Comparison of ENCODE assay signal across 9 cellular contexts in the genomic region with DNA sequence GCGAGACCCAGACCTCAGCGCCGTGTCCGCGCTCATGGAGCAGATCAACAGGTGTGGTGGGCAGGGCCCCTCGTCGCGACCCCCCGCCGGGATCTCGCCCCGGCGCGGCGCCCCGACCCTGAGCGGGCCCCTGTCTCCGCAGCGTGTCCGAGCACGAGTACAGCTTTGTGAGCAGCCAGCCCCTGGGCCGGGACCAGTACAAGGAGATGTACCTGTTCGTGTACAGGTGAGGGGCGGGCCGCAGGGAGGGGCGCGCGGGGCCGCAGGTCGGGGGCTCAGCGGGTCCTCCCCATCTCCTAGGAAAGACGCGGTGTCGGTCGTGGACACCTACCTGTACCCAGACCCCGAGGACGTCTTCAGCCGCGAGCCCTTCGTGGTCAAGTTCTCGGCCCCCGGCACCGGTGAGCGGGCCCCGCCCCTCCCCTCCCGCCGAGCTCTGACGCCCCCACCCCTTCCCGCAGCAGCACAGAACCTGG. TPM values are rescaled to one million over a fixed set of nuclear protein-coding genes. Genes with fewer than 3 reads are reported as not detected.
DNase-seq lines count a peak whose midpoint lies in the region; ATAC-seq and TF ChIP-seq lines count a peak whose summit lies in the region.
"Had no signal": no experiment of that assay in that cellular context is flagged by ENCODE, and none has a peak within 500 bp of the region (broad histone marks: within the 10 kb centered on the region; RNA-seq: fewer than 3 reads in every experiment).

No MANE protein-coding gene starts in this region.

- H2BK120ac ChIP-seq in IMR-90 (ENCODE audit: low read depth, low read length): no peak overlapping the region
- H2BK120ac ChIP-seq in trophoblast cell (ENCODE audit: insufficient read depth, low read length, poor library complexity): no peak overlapping the region

- H3K18ac ChIP-seq in IMR-90 (ENCODE audit: low read depth, low read length) (no peak overlapping the region), trophoblast cell (ENCODE audit: low read length) (no peak overlapping the region)

- H3K56ac ChIP-seq in IMR-90 (ENCODE audit: extremely low read depth, insufficient read depth, low read length): no peak overlapping the region

- intact Hi-C loops in IMR-90 (cut with micrococcal nuclease) (no loop called here), thyroid gland (cut with DNase I) (no loop called here)
- intact Hi-C loops in activated T-helper 2 cell treated with anti-CD3 and anti-CD28 coated beads, Interferon-gamma antibody, Interleukin-2, Interleukin-4, amounts not matched to agents 10 μg/mL and 5 μg/mL and 100 μg/mL, durations not matched to agents 14 hours and 24 hours and 36 hours (cut with micrococcal nuclease): no loop called here

- peaks cover 36% of the 10 kb centered on the region for H3K36me3 ChIP-seq in IMR-90 (ENCODE audit: control insufficient read depth, insufficient read depth, low read length)
- H3K36me3 ChIP-seq in fibroblast of lung (ENCODE audit: control insufficient read depth, insufficient read depth, low read length): peaks cover 26% of the 10 kb centered on the region
- H3K36me3 ChIP-seq in trophoblast cell (ENCODE audit: control insufficient read depth in 1 of 2, insufficient read depth in 2 of 2, low read length in 2 of 2): peaks cover 47 to 49% of the 10 kb centered on the region in 2 experiments
- H3K36me3 ChIP-seq in thyroid gland: peaks cover 32 to 35% of the 10 kb centered on the region in 2 donors

- H2AK9ac ChIP-seq in IMR-90 (replicated peaks; ENCODE audit: low read depth, low read length, poor library complexity): peak overlapping the region; percentile 65

- no peak overlapping the region for H2BK12ac ChIP-seq in trophoblast cell (ENCODE audit: low read length)

- no peak overlapping the region for H3K9ac ChIP-seq in IMR-90 (ENCODE audit: low read depth, low read length)
- peak overlapping the region; percentile 16 for H3K9ac ChIP-seq in fibroblast of lung (ENCODE audit: insufficient read depth, low read length)
- H3K9ac ChIP-seq in trophoblast cell (ENCODE audit: low read length): no peak overlapping the region

- no peak overlapping the region for H2AK5ac ChIP-seq in IMR-90 (ENCODE audit: low read depth, low read length)
- H2AK5ac ChIP-seq in trophoblast cell (ENCODE audit: low read length): no peak overlapping the region

- TF ChIP-seq POLR2A in IMR-90 (IDR thresholded peaks at IDR 0.05; ENCODE audit: low read depth, low read length) (no peak), thyroid gland (IDR thresholded peaks at IDR 0.05) (no peak)

- H3K79me1 ChIP-seq in IMR-90 (ENCODE audit: low read depth in 1 of 2, low read length in 2 of 2): no peaks in the 10 kb centered on the region
- H3K79me1 ChIP-seq in trophoblast cell (ENCODE audit: low read length): no peaks in the 10 kb centered on the region

- H3K4me3 ChIP-seq in IMR-90 (ENCODE audit: insufficient read depth, low read depth, low read length) (peak overlapping the region; percentile 6), fibroblast of lung (replicated peaks in 1 of 4; ENCODE audit: control extremely low read depth in 1 of 4, insufficient read depth in 1 of 4, low read depth in 3 of 4, low read length in 4 of 4) (peak overlapping the region in 2 of 4 experiments; percentile 22 to 44), trophoblast cell (ENCODE audit: low read depth, low read length) (no peak overlapping the region), thyroid gland (replicated peaks in 1 of 3) (no peak overlapping the region)

- BruUV-seq in IMR-90 (replicated peaks; lab: Mats Ljungman, UMichigan): no TSS peak

- H3K4me1 Mint-ChIP-seq in activated T-helper 2 cell treated with anti-CD3 and anti-CD28 coated beads, Interferon-gamma antibody, Interleukin-2, Interleukin-4, amounts not matched to agents 10 μg/mL and 5 μg/mL and 100 μg/mL, durations not matched to agents 14 hours and 24 hours and 36 hours (ENCODE audit: low read depth): no peaks in the 10 kb centered on the region

- H4K20me1 ChIP-seq in IMR-90 (ENCODE audit: insufficient read depth, low read length) (peaks cover 14% of the 10 kb centered on the region), fibroblast of lung (ENCODE audit: control insufficient read depth, extremely low read depth, insufficient read depth, low read length) (no peaks in the 10 kb centered on the region)

- no peak for TF ChIP-seq CTCF in IMR-90 (conservative IDR thresholded peaks at IDR 0.05; ENCODE audit: low read depth, low read length)
- TF ChIP-seq CTCF in fibroblast of lung (conservative IDR thresholded peaks at IDR 0.05 in 1 of 2, IDR thresholded peaks at IDR 0.05 in 1 of 2; ENCODE audit: low read depth in 1 of 2, low read length in 2 of 2): no peak
- TF ChIP-seq CTCF in thyroid gland (IDR thresholded peaks at IDR 0.05): no peak

- H2BK15ac ChIP-seq in IMR-90 (ENCODE audit: low read depth, low read length): no peak overlapping the region

- peaks cover 11% of the 10 kb centered on the region for H3K36me3 Mint-ChIP-seq in activated T-helper 2 cell treated with anti-CD3 and anti-CD28 coated beads, Interferon-gamma antibody, Interleukin-2, Interleukin-4, amounts not matched to agents 10 μg/mL and 5 μg/mL and 100 μg/mL, durations not matched to agents 14 hours and 24 hours and 36 hours (ENCODE audit: low read depth)

- H3K9me1 ChIP-seq in IMR-90 (ENCODE audit: insufficient read depth, low read length): no peaks in the 10 kb centered on the region

- H3K23ac ChIP-seq in IMR-90 (ENCODE audit: low read depth, low read length): no peak overlapping the region
- H3K23ac ChIP-seq in trophoblast cell (ENCODE audit: low read length): no peak overlapping the region

- peak overlapping the region; percentile 43 for H2AFZ ChIP-seq in IMR-90 (replicated peaks; ENCODE audit: low read length, poor library complexity)
- H2AFZ ChIP-seq in fibroblast of lung (ENCODE audit: low read length): no peak overlapping the region
- no peak overlapping the region for H2AFZ ChIP-seq in trophoblast cell (ENCODE audit: insufficient read depth, low read length, poor library complexity)

- no peak for ATAC-seq in IMR-90 (ENCODE audit: low read depth)
- no peak for ATAC-seq in GM21390 (IDR thresholded peaks at IDR 0.05; ENCODE audit: unreplicated experiment)

- no peak overlapping the region for H2BK20ac ChIP-seq in IMR-90 (ENCODE audit: low read depth, low read length)

- H3K4ac ChIP-seq in IMR-90 (ENCODE audit: low read depth, low read length) (no peak overlapping the region), trophoblast cell (ENCODE audit: low read depth, low read length) (no peak overlapping the region)

- H3K14ac ChIP-seq in IMR-90 (replicated peaks; ENCODE audit: low read depth, low read length) (no peak overlapping the region), trophoblast cell (ENCODE audit: low read length) (no peak overlapping the region)

- H2BK5ac ChIP-seq in IMR-90 (ENCODE audit: low read depth, low read length, poor library complexity, severe bottlenecking): no peak overlapping the region
- no peak overlapping the region for H2BK5ac ChIP-seq in trophoblast cell (ENCODE audit: low read depth, low read length, poor library complexity)

- H3K27me3 Mint-ChIP-seq in activated T-helper 2 cell treated with anti-CD3 and anti-CD28 coated beads, Interferon-gamma antibody, Interleukin-2, Interleukin-4, amounts not matched to agents 10 μg/mL and 5 μg/mL and 100 μg/mL, durations not matched to agents 14 hours and 24 hours and 36 hours (ENCODE audit: low read depth): no peaks in the 10 kb centered on the region

- H4K8ac ChIP-seq in IMR-90 (ENCODE audit: low read depth in 2 of 2, low read length in 2 of 2): no peak overlapping the region
- H4K8ac ChIP-seq in trophoblast cell (ENCODE audit: low read depth, low read length): no peak overlapping the region

- H3K27me3 ChIP-seq in IMR-90 (ENCODE audit: control insufficient read depth, insufficient read depth, low read length) (peaks cover 9% of the 10 kb centered on the region), fibroblast of lung (ENCODE audit: control insufficient read depth, insufficient read depth, low read length) (no peaks in the 10 kb centered on the region), trophoblast cell (ENCODE audit: insufficient read depth, low read length) (peaks cover 21% of the 10 kb centered on the region), thyroid gland (no peaks in the 10 kb centered on the region)

- H3K27ac ChIP-seq in IMR-90 (ENCODE audit: insufficient read depth, low read length): no peak overlapping the region
- no peak overlapping the region for H3K27ac ChIP-seq in fibroblast of lung (ENCODE audit: insufficient read depth, low read length)
- no peak overlapping the region for H3K27ac ChIP-seq in trophoblast cell (ENCODE audit: low read depth, low read length)
- no peak overlapping the region for H3K27ac ChIP-seq in thyroid gland
- H3K27ac ChIP-seq: transverse colon had no signal

- H4K12ac ChIP-seq in trophoblast cell (ENCODE audit: low read depth, low read length): no peak overlapping the region

- H3K4me2 ChIP-seq in IMR-90 (ENCODE audit: low read depth, low read length): peak overlapping the region; percentile 68
- H3K4me2 ChIP-seq in fibroblast of lung (ENCODE audit: extremely low read depth, insufficient read depth, low read length): peak overlapping the region; percentile 54
- H3K4me2 ChIP-seq in trophoblast cell (ENCODE audit: low read length): peak overlapping the region; percentile 66

- H3K4me3 Mint-ChIP-seq in activated T-helper 2 cell treated with anti-CD3 and anti-CD28 coated beads, Interferon-gamma antibody, Interleukin-2, Interleukin-4, amounts not matched to agents 10 μg/mL and 5 μg/mL and 100 μg/mL, durations not matched to agents 14 hours and 24 hours and 36 hours (ENCODE audit: low read depth): no peak overlapping the region

- no peak overlapping the region for H4K91ac ChIP-seq in IMR-90 (ENCODE audit: insufficient read depth, low read depth, low read length)
- H4K91ac ChIP-seq in trophoblast cell (ENCODE audit: low read depth, low read length): no peak overlapping the region

- 14% methylated on average over 18 of the region's 49 CpGs; no CpG with 5 or more reads in 1 of the 2 experiments for WGBS in IMR-90 (ENCODE audit: extremely low coverage in 2 of 2, insufficient read length in 1 of 2), 2 experiments
- no CpG with 5 or more reads among the region's 49 CpGs for WGBS in trophoblast cell (ENCODE audit: extremely low coverage, insufficient coverage, insufficient read length)
- WGBS in thyroid gland, 2 donors: 14 to 23% methylated on average over 7 to 13 of the region's 49 CpGs

- dilution Hi-C loops in IMR-90 (cut with HindIII; ENCODE audit: low sequenced_read_pairs, unreplicated experiment): no loop called here

- H3K9me3 ChIP-seq in IMR-90 (ENCODE audit: control insufficient read depth, insufficient read depth, low read length) (no peaks in the 10 kb centered on the region), fibroblast of lung (ENCODE audit: control insufficient read depth, insufficient read depth, low read depth, low read length) (no peaks in the 10 kb centered on the region), trophoblast cell (ENCODE audit: insufficient read depth, low read depth, low read length) (peaks cover 5% of the 10 kb centered on the region), thyroid gland (no peaks in the 10 kb centered on the region)
- H3K9me3 ChIP-seq: transverse colon had no signal

- H3K79me2 ChIP-seq in fibroblast of lung (ENCODE audit: control insufficient read depth, insufficient read depth, low read length) (no peaks in the 10 kb centered on the region), trophoblast cell (ENCODE audit: control insufficient read depth, insufficient read depth, low read length, poor library complexity) (no peaks in the 10 kb centered on the region)

- H4K5ac ChIP-seq in IMR-90 (ENCODE audit: low read depth, low read length): no peak overlapping the region

- CTCF ChIA-PET in IMR-90 (lab: Yijun Ruan, JAX): interaction anchor here (1.2 kb wide), 1 partner anchor 11 kb away, joined by 4 read pairs; no protein-coding TSS in a partner anchor

- in situ Hi-C loops in IMR-90 (cut with MboI; ENCODE audit: low sequenced_read_pairs): no loop called here

- H3K4me1 ChIP-seq in IMR-90 (ENCODE audit: control insufficient read depth, insufficient read depth, low read length) (peaks cover 5% of the 10 kb centered on the region; the same call in 1 of the 2 replicates), fibroblast of lung (ENCODE audit: control insufficient read depth, extremely low read depth, insufficient read depth, low read length) (peaks cover 2% of the 10 kb centered on the region), trophoblast cell (ENCODE audit: control insufficient read depth in 1 of 2, insufficient read depth in 2 of 2, low read length in 2 of 2) (peaks cover 13 to 14% of the 10 kb centered on the region in 2 experiments), thyroid gland (peaks cover 16 to 28% of the 10 kb centered on the region in 2 donors)

- H3K27ac Mint-ChIP-seq in activated T-helper 2 cell treated with anti-CD3 and anti-CD28 coated beads, Interferon-gamma antibody, Interleukin-2, Interleukin-4, amounts not matched to agents 10 μg/mL and 5 μg/mL and 100 μg/mL, durations not matched to agents 14 hours and 24 hours and 36 hours: no peak overlapping the region

- DNase-seq in IMR-90: no peak
- DNase-seq in fibroblast of lung (ENCODE audit: low read depth in 2 of 2): no peak
- DNase-seq in trophoblast cell: no peak
- no peak for DNase-seq in thyroid gland
- DNase-seq in activated T-helper 2 cell treated with anti-CD3 and anti-CD28 coated beads, Interferon-gamma antibody, Interleukin-2, Interleukin-4, amounts not matched to agents 10 μg/mL and 5 μg/mL and 100 μg/mL, durations not matched to agents 14 hours and 24 hours and 36 hours (ENCODE audit: low spot score): no peak
- DNase-seq: activated T-cell treated with anti-CD3 and anti-CD28 coated beads for 4 hours, Calu3, transverse colon had no signal

- no peaks in the 10 kb centered on the region for H3K9me3 Mint-ChIP-seq in activated T-helper 2 cell treated with anti-CD3 and anti-CD28 coated beads, Interferon-gamma antibody, Interleukin-2, Interleukin-4, amounts not matched to agents 10 μg/mL and 5 μg/mL and 100 μg/mL, durations not matched to agents 14 hours and 24 hours and 36 hours

- TF ChIP-seq RAD21 in IMR-90 (IDR thresholded peaks at IDR 0.05; ENCODE audit: low read length): no peak

- POLR2A ChIA-PET in IMR-90 (lab: Charles Lee; ENCODE audit: unreplicated experiment): no interaction called here

RNA-seq across cellular contexts. Expression of gene DNASE1L2, which starts 0.9 kb away (rescaled TPM):
- total RNA-seq in IMR-90 (2012; rRNA removed) (0.18 and 0.28 TPM in 2 replicates), fibroblast of lung (0.77 and 0.99 TPM in 2 replicates), thyroid gland (1 to 10 TPM in 3 of 4 donors, under 1 TPM in 1; 0.88 to 4.5 (median 1.4) TPM)
- polyA plus RNA-seq in IMR-90 (2012; rRNA removed) (0.75 and 1.5 TPM in 2 replicates), fibroblast of lung (0.34 and 0.40 TPM in 2 replicates)
- polyA plus RNA-seq in IMR-90 (2012; cell fraction: cytosol; rRNA removed): 0.51 and 0.56 TPM in 2 replicates
- polyA plus RNA-seq in IMR-90 (2012; cell fraction: nucleus; rRNA removed; ENCODE audit: low replicate concordance): 2.6 and 7.5 TPM in 2 replicates
- 0.20 and 0.48 TPM in 2 replicates for polyA plus RNA-seq in fibroblast of lung (2012)
- not detected in 2 replicates for polyA minus RNA-seq in fibroblast of lung (ENCODE audit: low replicate concordance)
- 0.31 and 0.41 TPM in 2 replicates for polyA plus RNA-seq in trophoblast cell (2013)
- 1.7 and 2.2 TPM in 2 replicates for total RNA-seq in activated T-helper 2 cell treated with anti-CD3 and anti-CD28 coated beads, Interferon-gamma antibody, Interleukin-2, Interleukin-4, amounts not matched to agents 10 μg/mL and 5 μg/mL and 100 μg/mL, durations not matched to agents 14 hours and 24 hours and 36 hours

RNA-seq across cellular contexts. Expression of gene E4F1, which starts 13.7 kb away (rescaled TPM):
- 13.1 and 25.0 TPM in 2 replicates for total RNA-seq in IMR-90 (2012; rRNA removed)
- 33.0 and 39.6 TPM in 2 replicates for polyA plus RNA-seq in IMR-90 (2012; rRNA removed)
- 14.6 and 22.6 TPM in 2 replicates for polyA plus RNA-seq in IMR-90 (2012; cell fraction: cytosol; rRNA removed)
- 129 and 420 TPM in 2 replicates for polyA plus RNA-seq in IMR-90 (2012; cell fraction: nucleus; rRNA removed; ENCODE audit: low replicate concordance)
- total RNA-seq in fibroblast of lung: 24.9 and 31.2 TPM in 2 replicates
- 6.7 and 7.8 TPM in 2 replicates for polyA plus RNA-seq in fibroblast of lung
- 11.4 and 15.3 TPM in 2 replicates for polyA plus RNA-seq in fibroblast of lung (2012)
- 11.7 and 12.4 TPM in 2 replicates for polyA minus RNA-seq in fibroblast of lung (ENCODE audit: low replicate concordance)
- polyA plus RNA-seq in trophoblast cell (2013): 11.3 and 12.5 TPM in 2 replicates
- 10 to 100 TPM; 35.3 to 55.7 (median 41.3) TPM for total RNA-seq in thyroid gland
- 29.3 and 30.0 TPM in 2 replicates for total RNA-seq in activated T-helper 2 cell treated with anti-CD3 and anti-CD28 coated beads, Interferon-gamma antibody, Interleukin-2, Interleukin-4, amounts not matched to agents 10 μg/mL and 5 μg/mL and 100 μg/mL, durations not matched to agents 14 hours and 24 hours and 36 hours

RNA-seq across cellular contexts. Expression of gene ECI1, which starts 14.3 kb away (rescaled TPM):
- total RNA-seq in IMR-90 (2012; rRNA removed) (20.3 TPM in 2 replicates), fibroblast of lung (35.8 and 40.3 TPM in 2 replicates), thyroid gland (100 to 1,000 TPM; 104 to 208 (median 169) TPM)
- polyA plus RNA-seq in IMR-90 (2012; rRNA removed) (30.1 and 42.0 TPM in 2 replicates), fibroblast of lung (18.6 and 18.8 TPM in 2 replicates)
- polyA plus RNA-seq in IMR-90 (2012; cell fraction: cytosol; rRNA removed): 23.4 and 54.6 TPM in 2 replicates
- polyA plus RNA-seq in IMR-90 (2012; cell fraction: nucleus; rRNA removed; ENCODE audit: low replicate concordance): 26.2 and 57.7 TPM in 2 replicates
- polyA plus RNA-seq in fibroblast of lung (2012): 42.3 and 53.0 TPM in 2 replicates
- 11.3 and 25.5 TPM in 2 replicates for polyA minus RNA-seq in fibroblast of lung (ENCODE audit: low replicate concordance)
- polyA plus RNA-seq in trophoblast cell (2013): 41.1 and 43.5 TPM in 2 replicates
- total RNA-seq in activated T-helper 2 cell treated with anti-CD3 and anti-CD28 coated beads, Interferon-gamma antibody, Interleukin-2, Interleukin-4, amounts not matched to agents 10 μg/mL and 5 μg/mL and 100 μg/mL, durations not matched to agents 14 hours and 24 hours and 36 hours: 40.4 and 45.1 TPM in 2 replicates

RNA-seq across cellular contexts. Expression of gene PGP, which starts 22.5 kb away (rescaled TPM):
- total RNA-seq in IMR-90 (2012; rRNA removed): 4.1 and 5.8 TPM in 2 replicates
- 9.4 and 13.5 TPM in 2 replicates for polyA plus RNA-seq in IMR-90 (2012; rRNA removed)
- polyA plus RNA-seq in IMR-90 (2012; cell fraction: cytosol; rRNA removed): 4.6 and 13.7 TPM in 2 replicates
- polyA plus RNA-seq in IMR-90 (2012; cell fraction: nucleus; rRNA removed; ENCODE audit: low replicate concordance): 17.4 and 43.8 TPM in 2 replicates
- 5.6 and 9.6 TPM in 2 replicates for total RNA-seq in fibroblast of lung
- 4.2 and 6.5 TPM in 2 replicates for polyA plus RNA-seq in fibroblast of lung
- polyA plus RNA-seq in fibroblast of lung (2012): 8.2 and 16.2 TPM in 2 replicates
- 6.4 and 7.4 TPM in 2 replicates for polyA minus RNA-seq in fibroblast of lung (ENCODE audit: low replicate concordance)
- 36.6 and 37.5 TPM in 2 replicates for polyA plus RNA-seq in trophoblast cell (2013)
- 10 to 100 TPM; 13.4 to 44.0 (median 28.8) TPM for total RNA-seq in thyroid gland
- total RNA-seq in activated T-helper 2 cell treated with anti-CD3 and anti-CD28 coated beads, Interferon-gamma antibody, Interleukin-2, Interleukin-4, amounts not matched to agents 10 μg/mL and 5 μg/mL and 100 μg/mL, durations not matched to agents 14 hours and 24 hours and 36 hours: 36.1 and 37.7 TPM in 2 replicates

RNA-seq across cellular contexts. Expression of gene BRICD5, which starts 26.5 kb away (rescaled TPM):
- total RNA-seq in IMR-90 (2012; rRNA removed): 0.18 and 0.28 TPM in 2 replicates
- polyA plus RNA-seq in IMR-90 (2012; rRNA removed): 0.94 and 1.5 TPM in 2 replicates
- 0.55 and 0.76 TPM in 2 replicates for polyA plus RNA-seq in IMR-90 (2012; cell fraction: cytosol; rRNA removed)
- polyA plus RNA-seq in IMR-90 (2012; cell fraction: nucleus; rRNA removed; ENCODE audit: low replicate concordance): 13.2 and 32.1 TPM in 2 replicates
- 1.3 and 1.5 TPM in 2 replicates for total RNA-seq in fibroblast of lung
- 0.23 and 0.33 TPM in 2 replicates for polyA plus RNA-seq in fibroblast of lung
- 0.47 and 1.3 TPM in 2 replicates for polyA plus RNA-seq in fibroblast of lung (2012)
- 0.67 TPM in 1 of 2 replicates, not detected in the other for polyA minus RNA-seq in fibroblast of lung (ENCODE audit: low replicate concordance)
- polyA plus RNA-seq in trophoblast cell (2013): 4.1 and 5.5 TPM in 2 replicates
- total RNA-seq in thyroid gland: 10 to 100 TPM in 2 of 4 donors, 1 to 10 TPM in 2; 3.8 to 44.6 (median 12.0) TPM
- total RNA-seq in activated T-helper 2 cell treated with anti-CD3 and anti-CD28 coated beads, Interferon-gamma antibody, Interleukin-2, Interleukin-4, amounts not matched to agents 10 μg/mL and 5 μg/mL and 100 μg/mL, durations not matched to agents 14 hours and 24 hours and 36 hours: 24.6 and 25.2 TPM in 2 replicates
